In genomic region chr14:103095210-103095778, GRCh38 we compare ENCODE assay signal across 24 cellular contexts. TPM values are rescaled to one million over a fixed set of nuclear protein-coding genes. Genes with fewer than 3 reads are reported as not detected.
DNase-seq lines count a peak whose midpoint lies in the region; ATAC-seq, FAIRE-seq and TF ChIP-seq lines count a peak whose summit lies in the region.
"Had no signal": no experiment of that assay in that cellular context is flagged by ENCODE, and none has a peak within 500 bp of the region (broad histone marks: within the 10 kb centered on the region; RNA-seq: fewer than 3 reads in every experiment).

No MANE protein-coding gene starts in this region.

- POLR2A ChIA-PET in H1 (lab: Charles Lee; ENCODE audit: partially characterized antibody): interaction anchor here (0.6 to 1.5 kb wide), 5 partner anchors 10 to 428 kb away, joined by 3 to 5 read pairs (median 4); partner anchors contain the start of genes EIF5 and LBHD2
- POLR2A ChIA-PET in CD4-positive, alpha-beta memory T cell (lab: Charles Lee; ENCODE audit: partially characterized antibody): interaction anchor here (0.8 kb wide), 1 partner anchor 10 kb away, joined by 4 read pairs; no protein-coding TSS in a partner anchor

- H3K36me3 ChIP-seq in H1 (ENCODE audit: control insufficient read depth in 2 of 4, insufficient read depth in 4 of 4, low read length in 3 of 4) (no peaks in the 10 kb centered on the region), lower lobe of right lung (no peaks in the 10 kb centered on the region), skeletal muscle satellite cell (ENCODE audit: insufficient read depth, low read length) (no peaks in the 10 kb centered on the region)
- no peaks in the 10 kb centered on the region for H3K36me3 ChIP-seq in CD4-positive, alpha-beta memory T cell (ENCODE audit: insufficient read depth, low read length)
- H3K36me3 ChIP-seq: ascending aorta; BLaER1 treated with 17β-estradiol and CSF1 and Interleukin-3, amounts not matched to agents 10 nM and 100 nM; ovary; uterus had no signal

- peaks cover 0 to 9% (median 5%) of the 10 kb centered on the region in 4 experiments; a peak in 4 of 7 replicates for H3K27me3 ChIP-seq in H1 (replicated peaks in 1 of 4; ENCODE audit: control insufficient read depth in 3 of 4, extremely low read depth in 1 of 4, insufficient read depth in 3 of 4, low read length in 3 of 4)
- H3K27me3 ChIP-seq in lower lobe of right lung (ENCODE audit: low read depth): peaks cover 12% of the 10 kb centered on the region
- H3K27me3 ChIP-seq in skeletal muscle satellite cell (ENCODE audit: control insufficient read depth, insufficient read depth, low read length): peaks cover 36% of the 10 kb centered on the region
- H3K27me3 ChIP-seq in CD4-positive, alpha-beta memory T cell (ENCODE audit: insufficient read depth, low read length): no peaks in the 10 kb centered on the region
- H3K27me3 ChIP-seq: ascending aorta, ovary, uterus had no signal

- no peak overlapping the region for H3K4ac ChIP-seq in H1 (replicated peaks; ENCODE audit: insufficient read length, low read depth, low read length)

- DNase-seq in Calu3 (no peak), H1 (ENCODE audit: low read depth in 1 of 2, low spot score in 2 of 2) (no peak), lower lobe of right lung (no peak), amygdala (lab: John Stamatoyannopoulos, UW) (no peak), head of caudate nucleus (no peak)
- no peak for DNase-seq in CD4-positive, alpha-beta memory T cell
- DNase-seq: ACHN; activated CD4-positive, alpha-beta T cell treated with anti-CD3 and anti-CD28 coated beads for 1 hour; activated naive CD4-positive, alpha-beta T cell treated with anti-CD3 and anti-CD28 coated beads, Interleukin-2, amount 10 ng/mL, durations not matched to agents 7 days and 5 days; activated T-cell treated with anti-CD3 and anti-CD28 coated beads, Interleukin-2, amount 50 U/mL, for 48 hours; effector CD4-positive, alpha-beta T cell; NCI-H1694; NCI-H748 treated with DMSO at 0.1 percent for 48 hours; ovary; stimulated activated CD4-positive, alpha-beta T cell treated with anti-CD3 and anti-CD28 coated beads, Interleukin-4, amount 100 ng/mL, for 24 hours; SW 1271; uterus had no signal

- no peak overlapping the region for H2AFZ ChIP-seq in H1 (ENCODE audit: low read length)

- peaks cover 9% of the 10 kb centered on the region for H3K36me3 Mint-ChIP-seq in Calu3 (ENCODE audit: insufficient read depth, unreplicated experiment)
- no peaks in the 10 kb centered on the region for H3K36me3 Mint-ChIP-seq in CD4-positive, alpha-beta memory T cell
- H3K36me3 Mint-ChIP-seq: activated naive CD4-positive, alpha-beta T cell treated with anti-CD3 and anti-CD28 coated beads, Interleukin-2, amount 10 ng/mL, durations not matched to agents 7 days and 5 days had no signal

- H3K23ac ChIP-seq in H1 (ENCODE audit: insufficient read length): no peak overlapping the region

- H3K4me3 ChIP-seq in H1 (ENCODE audit: extremely low read depth in 1 of 4, insufficient read depth in 2 of 4, low read depth in 3 of 4, low read length in 4 of 4) (no peak overlapping the region), lower lobe of right lung (peak overlapping the region; percentile 30), skeletal muscle satellite cell (ENCODE audit: low read length) (no peak overlapping the region)
- H3K4me3 ChIP-seq in CD4-positive, alpha-beta memory T cell (ENCODE audit: low read length in 2 of 2): no peak overlapping the region
- H3K4me3 ChIP-seq: ascending aorta; BLaER1 treated with 17β-estradiol and CSF1 and Interleukin-3, amounts not matched to agents 10 nM and 100 nM; ovary; skin epidermis; uterus had no signal

- intact Hi-C loops in Calu3 (cut with micrococcal nuclease; ENCODE audit: unreplicated experiment): no loop called here
- intact Hi-C loops in lower lobe of right lung (cut with DNase I): no loop called here
- intact Hi-C loops in CD4-positive, alpha-beta memory T cell (cut with micrococcal nuclease): no loop called here
- intact Hi-C loops in head of caudate nucleus (cut with DNase I): no loop called here

- peaks cover 4% of the 10 kb centered on the region; the same call in 1 of the 2 replicates for H3K23me2 ChIP-seq in H1 (ENCODE audit: low read depth, low read length)

- H2AK5ac ChIP-seq in H1 (ENCODE audit: low read depth, low read length): no peak overlapping the region

- TF ChIP-seq POLR2A in H1 (IDR thresholded peaks at IDR 0.05; ENCODE audit: control extremely low read depth in 1 of 2, low read depth in 2 of 2, low read length in 2 of 2): no peak

- H2BK12ac ChIP-seq in H1 (ENCODE audit: low read depth, low read length): no peak overlapping the region

- H3K9me3 ChIP-seq in H1 (ENCODE audit: insufficient read depth in 2 of 2, low read depth in 1 of 2, low read length in 1 of 2) (no peaks in the 10 kb centered on the region), lower lobe of right lung (no peaks in the 10 kb centered on the region), skeletal muscle satellite cell (replicated peaks; ENCODE audit: low read length) (no peaks in the 10 kb centered on the region)
- H3K9me3 ChIP-seq in CD4-positive, alpha-beta memory T cell (ENCODE audit: control insufficient read depth in 1 of 2, low read length in 2 of 2): no peaks in the 10 kb centered on the region
- H3K9me3 ChIP-seq: ascending aorta; BLaER1 treated with 17β-estradiol and CSF1 and Interleukin-3, amounts not matched to agents 10 nM and 100 nM; ovary; uterus had no signal

- no peak overlapping the region for H3K27ac ChIP-seq in H1 (ENCODE audit: low read depth, low read length)
- peak overlapping the region; percentile 76 for H3K27ac ChIP-seq in lower lobe of right lung
- no peak overlapping the region for H3K27ac ChIP-seq in CD4-positive, alpha-beta memory T cell (ENCODE audit: low read depth, low read length)
- H3K27ac ChIP-seq: BLaER1 treated with 17β-estradiol and CSF1 and Interleukin-3, amounts not matched to agents 10 nM and 100 nM had no signal

- peak overlapping the region; percentile 45; the same call in 1 of the 2 replicates for H4K8ac ChIP-seq in H1 (ENCODE audit: extremely low read depth, insufficient read depth, low read length)

- BruUV-seq in Calu3 (replicated peaks; lab: Mats Ljungman, UMichigan): no TSS peak

- no peaks in the 10 kb centered on the region for H3K9me3 Mint-ChIP-seq in Calu3 (ENCODE audit: low read depth, unreplicated experiment)
- no peaks in the 10 kb centered on the region for H3K9me3 Mint-ChIP-seq in CD4-positive, alpha-beta memory T cell
- H3K9me3 Mint-ChIP-seq: activated naive CD4-positive, alpha-beta T cell treated with anti-CD3 and anti-CD28 coated beads, Interleukin-2, amount 10 ng/mL, durations not matched to agents 7 days and 5 days had no signal

- H4K91ac ChIP-seq in H1 (replicated peaks; ENCODE audit: insufficient read length, low read length): no peak overlapping the region

- H3K14ac ChIP-seq in H1 (ENCODE audit: insufficient read length): no peak overlapping the region

- H3K4me1 ChIP-seq in H1 (replicated peaks in 1 of 4; ENCODE audit: control insufficient read depth in 3 of 4, insufficient read depth in 4 of 4, low read length in 3 of 4) (peaks cover 3 to 30% (median 15%) of the 10 kb centered on the region in 4 experiments), lower lobe of right lung (peaks cover 13% of the 10 kb centered on the region), skeletal muscle satellite cell (ENCODE audit: control insufficient read depth, insufficient read depth, low read length) (peaks cover 14% of the 10 kb centered on the region)
- H3K4me1 ChIP-seq in CD4-positive, alpha-beta memory T cell (ENCODE audit: insufficient read depth, low read length): peaks cover 10% of the 10 kb centered on the region
- H3K4me1 ChIP-seq: uterus had no signal

- TF ChIP-seq CTCF in Calu3 (IDR thresholded peaks at IDR 0.05; ENCODE audit: unreplicated experiment) (no peak), H1 (IDR thresholded peaks at IDR 0.05; ENCODE audit: control extremely low read depth in 1 of 3, insufficient read depth in 1 of 3, low read depth in 1 of 3, low read length in 3 of 3) (no peak), lower lobe of right lung (IDR thresholded peaks at IDR 0.05) (no peak)

- no peaks in the 10 kb centered on the region for H3K27me3 Mint-ChIP-seq in Calu3 (ENCODE audit: unreplicated experiment)
- H3K27me3 Mint-ChIP-seq in CD4-positive, alpha-beta memory T cell: peaks cover 4 to 5% of the 10 kb centered on the region in 2 donors

- H2BK20ac ChIP-seq in H1 (ENCODE audit: low read length): no peak overlapping the region

- H3K79me1 ChIP-seq in H1 (ENCODE audit: low read depth, low read length): no peaks in the 10 kb centered on the region

- TF ChIP-seq EP300 in H1 (IDR thresholded peaks at IDR 0.05; ENCODE audit: borderline replicate concordance in 1 of 2, low read depth in 2 of 2, low read length in 2 of 2): no peak

- CTCF ChIA-PET in Calu3 (lab: Charles Lee): interaction anchor here (0.6 to 3.2 kb wide), 3 partner anchors 11 to 950 kb away, joined by 4 to 27 read pairs (median 7); no protein-coding TSS in a partner anchor
- CTCF ChIA-PET in H1 (lab: Charles Lee; ENCODE audit: partially characterized antibody): interaction anchor here (0.9 to 5.4 kb wide), 9 partner anchors 8 to 197 kb away, joined by 4 to 58 read pairs (median 5); no protein-coding TSS in a partner anchor
- CTCF ChIA-PET in CD4-positive, alpha-beta memory T cell (lab: Charles Lee; ENCODE audit: partially characterized antibody): interaction anchor here (1.4 to 4.0 kb wide), 3 partner anchors 10 to 21 kb away, joined by 4 to 36 read pairs (median 6); no protein-coding TSS in a partner anchor

- no peak for ATAC-seq in lower lobe of right lung
- ATAC-seq in GM18870 (IDR thresholded peaks at IDR 0.05; ENCODE audit: unreplicated experiment): no peak
- ATAC-seq: esophagus mucosa had no signal

- no peak for FAIRE-seq in H1 (lab: Jason Lieb, UNC)

- H3K27ac Mint-ChIP-seq in Calu3 (ENCODE audit: unreplicated experiment): no peak overlapping the region
- no peak overlapping the region for H3K27ac Mint-ChIP-seq in CD4-positive, alpha-beta memory T cell
- H3K27ac Mint-ChIP-seq: activated naive CD4-positive, alpha-beta T cell treated with anti-CD3 and anti-CD28 coated beads, Interleukin-2, amount 10 ng/mL, durations not matched to agents 7 days and 5 days had no signal

- H2BK5ac ChIP-seq in H1 (ENCODE audit: low read depth, low read length): peak overlapping the region; percentile 66; the same call in 1 of the 2 replicates

- H2BK120ac ChIP-seq in H1 (replicated peaks; ENCODE audit: low read depth, low read length): no peak overlapping the region

- H4K5ac ChIP-seq in H1 (ENCODE audit: insufficient read length, low read depth, low read length): no peak overlapping the region

- H3K18ac ChIP-seq in H1 (ENCODE audit: extremely low read depth, low read length): no peak overlapping the region

- no peak overlapping the region for H3K56ac ChIP-seq in H1 (replicated peaks; ENCODE audit: insufficient read length, low read depth, low read length)

- 83% methylated on average over 11 of the region's 11 CpGs; no CpG with 5 or more reads in 1 of the 2 experiments for WGBS in H1 (ENCODE audit: extremely low coverage in 1 of 2, insufficient coverage in 1 of 2, insufficient read length in 1 of 2, insufficient replicate concordance in 2 of 2, low coverage in 1 of 2, low lambda C conversion rate in 2 of 2, missing lambda C conversion rate in 1 of 2), 2 experiments

- H3K4me3 Mint-ChIP-seq in Calu3 (ENCODE audit: low read depth, unreplicated experiment): peak overlapping the region; percentile 70
- no peak overlapping the region for H3K4me3 Mint-ChIP-seq in CD4-positive, alpha-beta memory T cell
- H3K4me3 Mint-ChIP-seq: activated naive CD4-positive, alpha-beta T cell treated with anti-CD3 and anti-CD28 coated beads, Interleukin-2, amount 10 ng/mL, durations not matched to agents 7 days and 5 days had no signal

- no peak overlapping the region; the same call in 1 of the 2 replicates for H2BK15ac ChIP-seq in H1 (ENCODE audit: low read length)

- H3K9ac ChIP-seq in H1 (replicated peaks in 1 of 4; ENCODE audit: extremely low read depth in 1 of 4, low read depth in 3 of 4, low read length in 3 of 4): no peak overlapping the region; a peak in 1 of 7 replicates
- H3K9ac ChIP-seq in skeletal muscle satellite cell (ENCODE audit: low read depth, low read length): no peak overlapping the region
- H3K9ac ChIP-seq: BLaER1 treated with 17β-estradiol and CSF1 and Interleukin-3, amounts not matched to agents 10 nM and 100 nM had no signal

- TF ChIP-seq RAD21 in H1 (IDR thresholded peaks at IDR 0.05 in 1 of 2, conservative IDR thresholded peaks at IDR 0.05 in 1 of 2; ENCODE audit: low read depth in 2 of 2, low read length in 2 of 2): no peak

- H4K20me1 ChIP-seq in H1 (replicated peaks in 1 of 2; ENCODE audit: control insufficient read depth in 1 of 2, insufficient read depth in 2 of 2, low read length in 2 of 2): peaks cover 0 to 1% of the 10 kb centered on the region in 2 experiments

- H3K4me2 ChIP-seq in H1 (ENCODE audit: insufficient read depth in 1 of 2, low read depth in 2 of 2, low read length in 2 of 2) (no peak overlapping the region), skeletal muscle satellite cell (ENCODE audit: low read length) (peak overlapping the region; percentile 42)

- peaks cover 15% of the 10 kb centered on the region for H3K4me1 Mint-ChIP-seq in Calu3 (ENCODE audit: low read depth, unreplicated experiment)
- peaks cover 0 to 4% (median 0%) of the 10 kb centered on the region in 4 donors for H3K4me1 Mint-ChIP-seq in CD4-positive, alpha-beta memory T cell

- H3K79me2 ChIP-seq in H1 (ENCODE audit: control insufficient read depth in 1 of 2, insufficient read depth in 2 of 2, low read length in 2 of 2): no peaks in the 10 kb centered on the region

RNA-seq across cellular contexts. Expression of gene EXOC3L4, which starts 0.8 kb away (rescaled TPM):
- total RNA-seq in Calu3 (2022) (10.9 and 13.5 TPM in 2 replicates), lower lobe of right lung (3.6 TPM)
- total RNA-seq in H1 (2021; fragmentation: NEBNext Ultra II Directional; extraction: Animal tissue kit (Norgen Biotek cat#: 25700)): 0.45 TPM in 1 of 2 replicates, not detected in the other
- polyA plus RNA-seq in H1 (2011; rRNA removed): 0.24 and 0.57 TPM in 2 replicates
- polyA plus RNA-seq in H1 (2011; cell fraction: cytosol; rRNA removed): 0.72 TPM
- 1.8 TPM for polyA plus RNA-seq in H1 (2011; cell fraction: nucleus; rRNA removed)
- polyA plus RNA-seq in H1 (2012, experiment 1 of 2): 0.53 to 0.60 TPM in 2 of 4 replicates, not detected in the others
- 0.47 TPM for polyA plus RNA-seq in H1 (2012, experiment 2 of 2)
- 0.20 TPM for polyA plus RNA-seq in H1 (2013, experiment 1 of 2)
- polyA plus RNA-seq in H1 (2013, experiment 2 of 2): 0.13 TPM
- polyA minus RNA-seq in H1 (2011; rRNA and poly(A)+ RNA removed): 0.13 TPM in 1 of 2 replicates, not detected in the other
- not detected for polyA minus RNA-seq in H1 (2011; cell fraction: cytosol; rRNA and poly(A)+ RNA removed)
- 0.60 TPM for polyA minus RNA-seq in H1 (2011; cell fraction: nucleus; rRNA and poly(A)+ RNA removed)
- not detected in 2 replicates for total RNA-seq in skeletal muscle satellite cell (2012; rRNA removed)
- total RNA-seq in CD4-positive, alpha-beta memory T cell: not detected
- polyA plus RNA-seq in CD4-positive, alpha-beta memory T cell: not detected
- total RNA-seq: activated CD8-positive, alpha-beta memory T cell treated with anti-CD3 and anti-CD28 coated beads for 36 hours; ascending aorta had no signal

RNA-seq across cellular contexts. Expression of gene LBHD2, which starts 11.3 kb away (rescaled TPM):
- total RNA-seq in Calu3 (2022) (not detected in 2 replicates), lower lobe of right lung (not detected)
- not detected in 2 replicates for total RNA-seq in H1 (2021; fragmentation: NEBNext Ultra II Directional; extraction: Animal tissue kit (Norgen Biotek cat#: 25700))
- 0.16 TPM in 1 of 2 replicates, not detected in the other for polyA plus RNA-seq in H1 (2011; rRNA removed)
- not detected for polyA plus RNA-seq in H1 (2011; cell fraction: cytosol; rRNA removed)
- polyA plus RNA-seq in H1 (2011; cell fraction: nucleus; rRNA removed): not detected
- not detected in 4 replicates for polyA plus RNA-seq in H1 (2012, experiment 1 of 2)
- polyA plus RNA-seq in H1 (2012, experiment 2 of 2): not detected
- polyA plus RNA-seq in H1 (2013, experiment 1 of 2): not detected
- polyA plus RNA-seq in H1 (2013, experiment 2 of 2): not detected
- not detected in 2 replicates for polyA minus RNA-seq in H1 (2011; rRNA and poly(A)+ RNA removed)
- polyA minus RNA-seq in H1 (2011; cell fraction: cytosol; rRNA and poly(A)+ RNA removed): not detected
- not detected for polyA minus RNA-seq in H1 (2011; cell fraction: nucleus; rRNA and poly(A)+ RNA removed)
- not detected in 2 replicates for total RNA-seq in skeletal muscle satellite cell (2012; rRNA removed)
- not detected for total RNA-seq in CD4-positive, alpha-beta memory T cell
- polyA plus RNA-seq in CD4-positive, alpha-beta memory T cell: not detected
- total RNA-seq: activated CD8-positive, alpha-beta memory T cell treated with anti-CD3 and anti-CD28 coated beads for 36 hours; ascending aorta; esophagus mucosa; uterus had no signal
- polyA plus RNA-seq: ovary had no signal

RNA-seq across cellular contexts. Expression of gene TNFAIP2, which starts 28.0 kb away (rescaled TPM):
- total RNA-seq in Calu3 (2022) (113 and 195 TPM in 2 replicates), lower lobe of right lung (254 TPM)
- total RNA-seq in H1 (2021; fragmentation: NEBNext Ultra II Directional; extraction: Animal tissue kit (Norgen Biotek cat#: 25700)): 28.3 and 33.3 TPM in 2 replicates
- 34.5 and 37.6 TPM in 2 replicates for polyA plus RNA-seq in H1 (2011; rRNA removed)
- polyA plus RNA-seq in H1 (2011; cell fraction: cytosol; rRNA removed): 24.9 TPM
- 145 TPM for polyA plus RNA-seq in H1 (2011; cell fraction: nucleus; rRNA removed)
- 23.2 to 37.9 TPM (median 33.7 TPM) in 4 replicates for polyA plus RNA-seq in H1 (2012, experiment 1 of 2)
- 38.1 TPM for polyA plus RNA-seq in H1 (2012, experiment 2 of 2)
- 22.4 TPM for polyA plus RNA-seq in H1 (2013, experiment 1 of 2)
- polyA plus RNA-seq in H1 (2013, experiment 2 of 2): 21.9 TPM
- polyA minus RNA-seq in H1 (2011; rRNA and poly(A)+ RNA removed): 14.2 and 16.0 TPM in 2 replicates
- polyA minus RNA-seq in H1 (2011; cell fraction: cytosol; rRNA and poly(A)+ RNA removed): 19.6 TPM
- polyA minus RNA-seq in H1 (2011; cell fraction: nucleus; rRNA and poly(A)+ RNA removed): 16.3 TPM
- total RNA-seq in skeletal muscle satellite cell (2012; rRNA removed): 104 and 119 TPM in 2 replicates
- total RNA-seq in CD4-positive, alpha-beta memory T cell: 1 to 10 TPM; 5.1 to 5.8 TPM
- not detected for polyA plus RNA-seq in CD4-positive, alpha-beta memory T cell

RNA-seq across cellular contexts. Expression of gene CDC42BPB, which starts 37.9 kb away (rescaled TPM):
- total RNA-seq in Calu3 (2022) (98.7 and 112 TPM in 2 replicates), lower lobe of right lung (114 TPM)
- 87.9 and 88.2 TPM in 2 replicates for total RNA-seq in H1 (2021; fragmentation: NEBNext Ultra II Directional; extraction: Animal tissue kit (Norgen Biotek cat#: 25700))
- 51.2 and 73.5 TPM in 2 replicates for polyA plus RNA-seq in H1 (2011; rRNA removed)
- polyA plus RNA-seq in H1 (2011; cell fraction: cytosol; rRNA removed): 53.3 TPM
- polyA plus RNA-seq in H1 (2011; cell fraction: nucleus; rRNA removed): 165 TPM
- polyA plus RNA-seq in H1 (2012, experiment 1 of 2): 57.2 to 83.7 TPM (median 72.2 TPM) in 4 replicates
- 20.5 TPM for polyA plus RNA-seq in H1 (2012, experiment 2 of 2)
- 52.1 TPM for polyA plus RNA-seq in H1 (2013, experiment 1 of 2)
- polyA plus RNA-seq in H1 (2013, experiment 2 of 2): 50.3 TPM
- 134 and 152 TPM in 2 replicates for polyA minus RNA-seq in H1 (2011; rRNA and poly(A)+ RNA removed)
- polyA minus RNA-seq in H1 (2011; cell fraction: cytosol; rRNA and poly(A)+ RNA removed): 62.3 TPM
- 82.9 TPM for polyA minus RNA-seq in H1 (2011; cell fraction: nucleus; rRNA and poly(A)+ RNA removed)
- total RNA-seq in skeletal muscle satellite cell (2012; rRNA removed): 76.8 and 85.8 TPM in 2 replicates
- 1 to 10 TPM; 7.5 to 8.4 TPM for total RNA-seq in CD4-positive, alpha-beta memory T cell
- polyA plus RNA-seq in CD4-positive, alpha-beta memory T cell: under 1 TPM; 0.02 to 0.80 TPM
